In the genomic region with DNA sequence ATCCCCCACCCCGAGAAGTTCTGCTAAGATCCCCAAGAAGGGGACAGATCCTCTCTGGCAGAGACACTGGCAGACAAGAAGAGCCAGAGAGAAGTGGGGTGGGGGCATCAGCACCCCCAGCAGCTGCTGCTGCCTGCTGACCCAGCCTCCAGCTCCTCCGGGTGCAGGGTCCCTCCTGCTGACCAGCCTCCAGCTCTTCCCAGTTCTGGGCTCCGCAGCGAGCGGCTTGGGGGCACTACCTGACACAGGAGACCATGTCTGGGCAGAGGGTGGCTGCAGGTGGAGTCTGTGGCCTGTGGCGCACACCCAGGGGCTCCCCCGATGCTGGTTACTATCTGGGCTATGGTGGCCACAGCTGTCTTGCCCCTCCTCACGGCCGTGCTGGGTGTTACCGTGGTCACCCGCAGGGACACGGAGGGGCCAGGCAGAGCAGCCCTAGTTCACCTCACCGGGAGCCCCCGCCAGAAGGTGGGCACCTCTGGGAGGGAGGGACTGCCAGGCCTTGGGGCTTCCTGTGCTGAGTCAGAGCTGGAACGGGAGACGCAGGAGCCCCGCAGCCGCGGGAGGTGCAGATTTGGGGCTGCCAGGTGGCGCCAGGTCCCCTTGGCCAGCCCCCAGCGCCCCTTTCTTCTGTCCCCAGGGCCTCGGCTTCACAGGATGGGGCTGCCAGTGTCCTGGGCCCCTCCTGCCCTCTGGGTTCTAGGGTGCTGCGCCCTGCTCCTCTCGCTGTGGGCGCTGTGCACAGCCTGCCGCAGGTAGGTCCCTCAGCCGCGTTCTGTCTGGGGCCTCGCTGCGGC, we compare ENCODE assay signal across 8 cellular contexts. TPM values are rescaled to one million over a fixed set of nuclear protein-coding genes. Genes with fewer than 3 reads are reported as not detected.
DNase-seq lines count a peak whose midpoint lies in the region; ATAC-seq and TF ChIP-seq lines count a peak whose summit lies in the region.

No MANE protein-coding gene starts in this region.

- H3K4me1 Mint-ChIP-seq in activated CD8-positive, alpha-beta memory T cell treated with anti-CD3 and anti-CD28 coated beads, Interleukin-2, amount 10 ng/mL, durations not matched to agents 7 days and 5 days, result peaks cover 29% of the 10 kb centered on the region

- H3K4me3 ChIP-seq in heart left ventricle (peak overlapping the region in 7 of 12 donors; percentile 2 to 95 (median 32)), upper lobe of right lung (peak overlapping the region; percentile 61)

- CTCF ChIA-PET in activated CD8-positive, alpha-beta memory T cell treated with anti-CD3 and anti-CD28 coated beads, Interleukin-2, amount 10 ng/mL, durations not matched to agents 7 days and 5 days (lab: Charles Lee), result interaction anchor here (0.9 to 3.4 kb wide), 17 partner anchors 10 to 341 kb away, joined by 3 to 27 read pairs (median 5); partner anchors contain the start of genes ARFRP1, PTK6, RTEL1 and TPD52L2

- peak overlapping the region; percentile 80 for H3K4me3 Mint-ChIP-seq in activated CD8-positive, alpha-beta memory T cell treated with anti-CD3 and anti-CD28 coated beads, Interleukin-2, amount 10 ng/mL, durations not matched to agents 7 days and 5 days

- H3K4me1 ChIP-seq in heart left ventricle (peaks cover 9 to 42% (median 34%) of the 10 kb centered on the region in 12 donors), upper lobe of right lung (peaks cover 30% of the 10 kb centered on the region)

- H3K27ac ChIP-seq in heart left ventricle, result peak overlapping the region in 2 of 12 donors; percentile 5 to 79
- peak overlapping the region; percentile 30 for H3K27ac ChIP-seq in upper lobe of right lung

- H3K27me3 ChIP-seq in heart left ventricle (no peaks in the 10 kb centered on the region), upper lobe of right lung (no peaks in the 10 kb centered on the region)

- no peaks in the 10 kb centered on the region for H3K9me3 Mint-ChIP-seq in activated CD8-positive, alpha-beta memory T cell treated with anti-CD3 and anti-CD28 coated beads, Interleukin-2, amount 10 ng/mL, durations not matched to agents 7 days and 5 days (ENCODE audit: low read depth)

- peak overlapping the region; percentile 90 for H3K27ac Mint-ChIP-seq in activated CD8-positive, alpha-beta memory T cell treated with anti-CD3 and anti-CD28 coated beads, Interleukin-2, amount 10 ng/mL, durations not matched to agents 7 days and 5 days

- H3K36me3 ChIP-seq in heart left ventricle (peaks cover 0 to 39% (median 29%) of the 10 kb centered on the region in 9 donors), upper lobe of right lung (peaks cover 33% of the 10 kb centered on the region)

- peaks cover 8% of the 10 kb centered on the region for H3K36me3 Mint-ChIP-seq in activated CD8-positive, alpha-beta memory T cell treated with anti-CD3 and anti-CD28 coated beads, Interleukin-2, amount 10 ng/mL, durations not matched to agents 7 days and 5 days

- intact Hi-C loops in heart left ventricle (cut with DNase I) (loop anchor here in 2 of 10 donors (5.0 to 10.0 kb wide), 2 partner anchors 62 to 80 kb away; partner anchors contain the start of gene RTEL1 (in 1 of the 2)), Right ventricle myocardium superior (cut with DNase I) (no loop called here), upper lobe of right lung (cut with DNase I) (no loop called here)

- no peak for TF ChIP-seq CTCF in heart left ventricle (IDR thresholded peaks at IDR 0.05)
- TF ChIP-seq CTCF in upper lobe of right lung (IDR thresholded peaks at IDR 0.05), result no peak

- H3K9me3 ChIP-seq in heart left ventricle, result no peaks in the 10 kb centered on the region
- H3K9me3 ChIP-seq in upper lobe of right lung, result no peaks in the 10 kb centered on the region

- whole genome bisulfite sequencing in heart left ventricle, 4 donors, result 44 to 68% (median 59%) methylated on average over 16 to 30 of the region's 30 CpGs

- H3K27me3 Mint-ChIP-seq in activated CD8-positive, alpha-beta memory T cell treated with anti-CD3 and anti-CD28 coated beads, Interleukin-2, amount 10 ng/mL, durations not matched to agents 7 days and 5 days, result no peaks in the 10 kb centered on the region

- ATAC-seq in heart left ventricle, result no peak
- no peak for ATAC-seq in Right ventricle myocardium superior (ENCODE audit: poor library complexity)
- peak; percentile 28 for ATAC-seq in activated CD8-positive, alpha-beta memory T cell treated with anti-CD3 and anti-CD28 coated beads, Interleukin-2, amount 10 ng/mL, durations not matched to agents 7 days and 5 days
- no peak for ATAC-seq in upper lobe of right lung
- ATAC-seq in HG03442 (IDR thresholded peaks at IDR 0.05; ENCODE audit: unreplicated experiment), result no peak

- TF ChIP-seq POLR2A in heart left ventricle (IDR thresholded peaks at IDR 0.05), result no peak

- DNase-seq in heart left ventricle (peak in 1 of 5 donors; percentile 10), Right ventricle myocardium superior (no peak), islet precursor cell (peak; percentile 57), upper lobe of right lung (peak; percentile 69), COLO829 (ENCODE audit: low spot score) (no peak), NCI-H2227 treated with DMSO at 0.1 percent for 48 hours (lab: John Stamatoyannopoulos, UW) (no peak)
- DNase-seq in activated CD8-positive, alpha-beta memory T cell treated with anti-CD3 and anti-CD28 coated beads, Interleukin-2, amount 10 ng/mL, durations not matched to agents 7 days and 5 days, result peak; percentile 86

RNA-seq across cellular contexts. Expression of gene LIME1, which starts 0.6 kb away (rescaled TPM):
- total RNA-seq in heart left ventricle (1 to 10 TPM in 8 of 9 donors, under 1 TPM in 1; 0.95 to 7.1 (median 3.4) TPM), Right ventricle myocardium superior (1.6 TPM), upper lobe of right lung (7.8 TPM)
- 1 to 10 TPM; 2.2 to 4.4 TPM for polyA plus RNA-seq in heart left ventricle
- 100 to 1,000 TPM in 1 of 2 experiments, 10 to 100 TPM in 1; 49.2 to 138 TPM for total RNA-seq in activated CD8-positive, alpha-beta memory T cell treated with anti-CD3 and anti-CD28 coated beads, Interleukin-2, amount 10 ng/mL, durations not matched to agents 7 days and 5 days

RNA-seq across cellular contexts. Expression of gene SLC2A4RG, which starts 2.5 kb away (rescaled TPM):
- total RNA-seq in heart left ventricle, result 10 to 100 TPM; 41.4 to 82.5 (median 70.7) TPM
- 10 to 100 TPM; 18.3 to 80.3 TPM for polyA plus RNA-seq in heart left ventricle
- total RNA-seq in Right ventricle myocardium superior, result 95.0 TPM
- total RNA-seq in activated CD8-positive, alpha-beta memory T cell treated with anti-CD3 and anti-CD28 coated beads, Interleukin-2, amount 10 ng/mL, durations not matched to agents 7 days and 5 days, result 100 to 1,000 TPM in 1 of 2 experiments, 10 to 100 TPM in 1; 69.9 to 111 TPM
- 64.1 TPM for total RNA-seq in upper lobe of right lung

RNA-seq across cellular contexts. Expression of gene ZGPAT, which starts 29.3 kb away (rescaled TPM):
- 10 to 100 TPM; 12.9 to 22.0 (median 18.5) TPM for total RNA-seq in heart left ventricle
- polyA plus RNA-seq in heart left ventricle, result 10 to 100 TPM; 27.9 to 34.4 TPM
- 16.0 TPM for total RNA-seq in Right ventricle myocardium superior
- total RNA-seq in activated CD8-positive, alpha-beta memory T cell treated with anti-CD3 and anti-CD28 coated beads, Interleukin-2, amount 10 ng/mL, durations not matched to agents 7 days and 5 days, result 10 to 100 TPM; 38.8 to 54.6 TPM
- total RNA-seq in upper lobe of right lung, result 27.6 TPM

RNA-seq across cellular contexts. Expression of gene ARFRP1, which starts 29.3 kb away (rescaled TPM):
- total RNA-seq in heart left ventricle (10 to 100 TPM; 27.3 to 47.8 (median 33.8) TPM), Right ventricle myocardium superior (32.2 TPM), upper lobe of right lung (49.4 TPM)
- 10 to 100 TPM; 35.9 to 38.0 TPM for polyA plus RNA-seq in heart left ventricle
- total RNA-seq in activated CD8-positive, alpha-beta memory T cell treated with anti-CD3 and anti-CD28 coated beads, Interleukin-2, amount 10 ng/mL, durations not matched to agents 7 days and 5 days, result 10 to 100 TPM; 62.6 to 62.7 TPM

RNA-seq across cellular contexts. Expression of gene TNFRSF6B, which starts 40.6 kb away (rescaled TPM):
- total RNA-seq in heart left ventricle (1 to 10 TPM in 4 of 9 donors, under 1 TPM in 4, not detected in 1; 0.42 to 5.7 (median 0.92) TPM), Right ventricle myocardium superior (0.32 TPM), upper lobe of right lung (14.4 TPM)
- polyA plus RNA-seq in heart left ventricle, result 1 to 10 TPM; 2.9 to 6.4 TPM
- not detected for total RNA-seq in activated CD8-positive, alpha-beta memory T cell treated with anti-CD3 and anti-CD28 coated beads, Interleukin-2, amount 10 ng/mL, durations not matched to agents 7 days and 5 days

Comparison
In these comparisons a context has a peak if more than half of its experiments do, and no peak if none do; other contexts are left out.
1. DNase-seq: peak in activated CD8-positive, alpha-beta memory T cell treated with anti-CD3 and anti-CD28 coated beads, Interleukin-2, amount 10 ng/mL, durations not matched to agents 7 days and 5 days (single experiment), islet precursor cell (single experiment) and upper lobe of right lung (single experiment); none in Right ventricle myocardium superior (single experiment), COLO829 (single experiment) and NCI-H2227 treated with DMSO at 0.1 percent for 48 hours (single experiment).